Comparison of ENCODE assay signal across 10 cellular contexts in genomic region chr1:161092621-161093028, GRCh38. TPM values are rescaled to one million over a fixed set of nuclear protein-coding genes. Genes with fewer than 3 reads are reported as not detected.
DNase-seq lines count a peak whose midpoint lies in the region; ATAC-seq and TF ChIP-seq lines count a peak whose summit lies in the region.
"Had no signal": no experiment of that assay in that cellular context is flagged by ENCODE, and none has a peak within 500 bp of the region (broad histone marks: within the 10 kb centered on the region; RNA-seq: fewer than 3 reads in every experiment).

No MANE protein-coding gene starts in this region.

- H3K9me3 Mint-ChIP-seq in chondrocyte (ENCODE audit: low read depth): no peaks in the 10 kb centered on the region

- DNase-seq in activated CD4-positive, alpha-beta T cell treated with anti-CD3 and anti-CD28 coated beads for 4 hours: peak; percentile 42 to 69
- DNase-seq in activated CD4-positive, alpha-beta T cell treated with anti-CD3 and anti-CD28 coated beads for 1 hour: no peak
- peak; percentile 24 to 52 for DNase-seq in activated CD4-positive, alpha-beta T cell treated with anti-CD3 and anti-CD28 coated beads, Interleukin-2, amount 50 U/mL, for 24 hours (ENCODE audit: low read depth in 1 of 2, low spot score in 1 of 2)
- peak; percentile 5 for DNase-seq in chondrocyte (ENCODE audit: low spot score)
- peak; percentile 62 for DNase-seq in stimulated activated CD8-positive, alpha-beta memory T cell treated with anti-CD3 and anti-CD28 coated beads, Interleukin-4, amount 100 ng/mL, for 48 hours
- no peak for DNase-seq in NCI-H1694 treated with DMSO at 0.1 percent for 48 hours (lab: John Stamatoyannopoulos, UW)
- DNase-seq in HuH-7 (ENCODE audit: low spot score): no peak
- DNase-seq: spleen had no signal

- ATAC-seq in HG03135 (IDR thresholded peaks at IDR 0.05; ENCODE audit: unreplicated experiment): no peak

- H3K27ac Mint-ChIP-seq in chondrocyte (ENCODE audit: unreplicated experiment): no peak overlapping the region

- TF ChIP-seq CTCF in chondrocyte (IDR thresholded peaks at IDR 0.05): no peak

- no peak overlapping the region for H3K4me3 Mint-ChIP-seq in chondrocyte (ENCODE audit: unreplicated experiment)

- peaks cover 6% of the 10 kb centered on the region for H3K4me1 Mint-ChIP-seq in chondrocyte (ENCODE audit: low read depth)

- peaks cover 3% of the 10 kb centered on the region for H3K27me3 Mint-ChIP-seq in chondrocyte (ENCODE audit: low read depth)

- no peaks in the 10 kb centered on the region for H3K36me3 Mint-ChIP-seq in chondrocyte (ENCODE audit: low read depth)

RNA-seq across cellular contexts. Expression of gene NECTIN4, which starts 3.3 kb away (rescaled TPM):
- 0.12 to 0.26 TPM (median 0.12 TPM) in 3 replicates for total RNA-seq in chondrocyte
- total RNA-seq: cardiac septum, spleen had no signal

RNA-seq across cellular contexts. Expression of gene KLHDC9, which starts 5.5 kb away (rescaled TPM):
- total RNA-seq in chondrocyte: 1.1 to 4.4 TPM (median 1.6 TPM) in 3 replicates

RNA-seq across cellular contexts. Expression of gene ARHGAP30, which starts 22.9 kb away (rescaled TPM):
- total RNA-seq in chondrocyte: not detected in 3 replicates

RNA-seq across cellular contexts. Expression of gene PFDN2, which starts 25.2 kb away (rescaled TPM):
- 53.7 to 58.7 TPM (median 57.9 TPM) in 3 replicates for total RNA-seq in chondrocyte

RNA-seq across cellular contexts. Expression of gene NIT1, which starts 25.3 kb away (rescaled TPM):
- 25.3 to 33.1 TPM (median 27.6 TPM) in 3 replicates for total RNA-seq in chondrocyte

Comparison
In these comparisons a context has a peak if more than half of its experiments do, and no peak if none do; other contexts are left out.
1. DNase-seq: peak in activated CD4-positive, alpha-beta T cell treated with anti-CD3 and anti-CD28 coated beads for 4 hours (2 of 2), activated CD4-positive, alpha-beta T cell treated with anti-CD3 and anti-CD28 coated beads, Interleukin-2, amount 50 U/mL, for 24 hours (2 of 2), chondrocyte (single experiment) and stimulated activated CD8-positive, alpha-beta memory T cell treated with anti-CD3 and anti-CD28 coated beads, Interleukin-4, amount 100 ng/mL, for 48 hours (single experiment); none in activated CD4-positive, alpha-beta T cell treated with anti-CD3 and anti-CD28 coated beads for 1 hour (single experiment), NCI-H1694 treated with DMSO at 0.1 percent for 48 hours (single experiment) and HuH-7 (single experiment).